Comparison of ENCODE assay signal across 8 cellular contexts in genomic region chr2:95403824-95404223, GRCh38. TPM values are rescaled to one million over a fixed set of nuclear protein-coding genes. Genes with fewer than 3 reads are reported as not detected.
A peak's percentile ranks its signal among the peaks of the same experiment; 100 is the strongest.
DNase-seq lines count a peak whose midpoint lies in the region; ATAC-seq and TF ChIP-seq lines count a peak whose summit lies in the region.
"Not testable (repeated sequence)": the region's sequence is repeated elsewhere in the genome, so short reads cannot be mapped to it uniquely, and the experiment has no call there.

No MANE protein-coding gene starts in this region.

- H4K20me1 ChIP-seq in SK-N-SH (ENCODE audit: insufficient read depth) = not testable (repeated sequence)

- not testable (repeated sequence) for H3K27me3 Mint-ChIP-seq in CD4-positive, alpha-beta T cell; IgD-negative memory B cell; activated T-helper 17 cell treated with anti-CD3 and anti-CD28 coated beads, Interleukin-2, amount 50 U/mL, for 72 hours; nephron progenitor cell (ENCODE audit: low read depth, poor library complexity)

- not testable (repeated sequence) for H3K36me3 ChIP-seq in SK-N-SH (replicated peaks in 1 of 2; ENCODE audit: control insufficient read depth in 1 of 2, insufficient read depth in 2 of 2, low read length in 1 of 2); iPS-15b (ENCODE audit: control insufficient read depth, insufficient read depth, low read length)
- H3K36me3 ChIP-seq in stomach = peaks cover 0 to 21% (median 18%) of the 10 kb centered on the region in 4 donors

- TF ChIP-seq POLR2A in stomach (IDR thresholded peaks at IDR 0.05) = not testable (repeated sequence)

- peaks cover 27% of the 10 kb centered on the region for H3K4me1 Mint-ChIP-seq in CD4-positive, alpha-beta T cell (ENCODE audit: low read depth)
- H3K4me1 Mint-ChIP-seq in IgD-negative memory B cell = peaks cover 11 to 17% (median 13%) of the 10 kb centered on the region in 3 donors
- not testable (repeated sequence) for H3K4me1 Mint-ChIP-seq in activated T-helper 17 cell treated with anti-CD3 and anti-CD28 coated beads, Interleukin-2, amount 50 U/mL, for 72 hours
- H3K4me1 Mint-ChIP-seq in nephron progenitor cell = peaks cover 27% of the 10 kb centered on the region

- not testable (repeated sequence) for H3F3A ChIP-seq in SK-N-SH (replicated peaks; ENCODE audit: insufficient read depth)

- H3K4me3 ChIP-seq in SK-N-SH (ENCODE audit: low read depth in 2 of 2, low read length in 1 of 2) (peak overlapping the region; percentile 93 to 99; a peak in 3 of 4 replicates), coronary artery (peak overlapping the region; percentile 86), iPS-15b (ENCODE audit: low read depth, low read length) (peak overlapping the region; percentile 93), stomach (peak overlapping the region in 3 of 4 donors; percentile 91 to 94 (median 93))

- H3K27ac ChIP-seq in CD4-positive, alpha-beta T cell (ENCODE audit: low read depth, low read length); SK-N-SH (ENCODE audit: low read depth in 2 of 2, low read length in 1 of 2); coronary artery; stomach: not testable (repeated sequence)

- peak overlapping the region; percentile 99 for H3K4me3 Mint-ChIP-seq in CD4-positive, alpha-beta T cell
- H3K4me3 Mint-ChIP-seq in IgD-negative memory B cell (peak overlapping the region; percentile 97 to 99 (median 99)), nephron progenitor cell (peak overlapping the region; percentile 96)
- peak overlapping the region; percentile 97 for H3K4me3 Mint-ChIP-seq in activated T-helper 17 cell treated with anti-CD3 and anti-CD28 coated beads, Interleukin-2, amount 50 U/mL, for 72 hours

- intact Hi-C loops in CD4-positive, alpha-beta T cell (cut with DNase I, micrococcal nuclease) = loop anchor here (1.0 to 5.0 kb wide), 2 partner anchors 197 to 239 kb away; partner anchors contain the start of genes ZNF2 (in 1 of the 2) and ZNF892 (in 1 of the 2)
- intact Hi-C loops in stomach (cut with DNase I; ENCODE audit: low total_unique reads) = not testable (repeated sequence)

- not testable (repeated sequence) for ATAC-seq in CD4-positive, alpha-beta T cell (ENCODE audit: poor library complexity); activated T-helper 17 cell treated with anti-CD3 and anti-CD28 coated beads, Interleukin-2, amount 50 U/mL, for 72 hours (replicated peaks)

- H3K9me3 Mint-ChIP-seq in CD4-positive, alpha-beta T cell; IgD-negative memory B cell; activated T-helper 17 cell treated with anti-CD3 and anti-CD28 coated beads, Interleukin-2, amount 50 U/mL, for 72 hours: not testable (repeated sequence)
- H3K9me3 Mint-ChIP-seq in nephron progenitor cell = peaks cover 14% of the 10 kb centered on the region

- peak overlapping the region; percentile 90 for H3K4me2 ChIP-seq in SK-N-SH

- TF ChIP-seq CTCF in CD4-positive, alpha-beta T cell (IDR thresholded peaks at IDR 0.05); SK-N-SH (IDR thresholded peaks at IDR 0.05); coronary artery (IDR thresholded peaks at IDR 0.05); nephron progenitor cell (IDR thresholded peaks at IDR 0.05); stomach (IDR thresholded peaks at IDR 0.05): not testable (repeated sequence)

- not testable (repeated sequence) for H2AFZ ChIP-seq in SK-N-SH (ENCODE audit: low read depth)

- not testable (repeated sequence) for H3K27me3 ChIP-seq in CD4-positive, alpha-beta T cell (ENCODE audit: control insufficient read depth, insufficient read depth, low read length); SK-N-SH (ENCODE audit: insufficient read depth); iPS-15b (ENCODE audit: control insufficient read depth, insufficient read depth, low read length); stomach

- not testable (repeated sequence) for H3K9me3 ChIP-seq in CD4-positive, alpha-beta T cell (ENCODE audit: control insufficient read depth, low read length); SK-N-SH; iPS-15b (ENCODE audit: control insufficient read depth, insufficient read depth, low read length); stomach

- TF ChIP-seq EP300 in SK-N-SH (IDR thresholded peaks at IDR 0.05; ENCODE audit: borderline replicate concordance in 1 of 2, low read depth in 1 of 2, low read length in 1 of 2); stomach (IDR thresholded peaks at IDR 0.05): not testable (repeated sequence)

- H3K27ac Mint-ChIP-seq in CD4-positive, alpha-beta T cell; IgD-negative memory B cell; nephron progenitor cell: not testable (repeated sequence)
- peak overlapping the region; percentile 96 for H3K27ac Mint-ChIP-seq in activated T-helper 17 cell treated with anti-CD3 and anti-CD28 coated beads, Interleukin-2, amount 50 U/mL, for 72 hours

- not testable (repeated sequence) for DNase-seq in CD4-positive, alpha-beta T cell; SK-N-SH; nephron progenitor cell; stomach
- DNase-seq in coronary artery (ENCODE audit: low spot score) = peak; percentile 55

- H3K9ac ChIP-seq in SK-N-SH = peak overlapping the region; percentile 92
- not testable (repeated sequence) for H3K9ac ChIP-seq in iPS-15b (ENCODE audit: low read depth, low read length)

- POLR2A ChIA-PET in CD4-positive, alpha-beta T cell (lab: Charles Lee) = interaction anchor here (1.9 to 2.1 kb wide), 2 partner anchors 239 to 244 kb away, joined by 7 to 8 read pairs; partner anchors contain the start of genes ZNF2 and ZNF514
- POLR2A ChIA-PET in SK-N-SH (lab: Yijun Ruan, JAX) = not testable (repeated sequence)

- not testable (repeated sequence) for H3K9me2 ChIP-seq in SK-N-SH

- peaks cover 23% of the 10 kb centered on the region for H3K36me3 Mint-ChIP-seq in CD4-positive, alpha-beta T cell (ENCODE audit: low read depth)
- H3K36me3 Mint-ChIP-seq in IgD-negative memory B cell = not testable (repeated sequence)
- H3K36me3 Mint-ChIP-seq in activated T-helper 17 cell treated with anti-CD3 and anti-CD28 coated beads, Interleukin-2, amount 50 U/mL, for 72 hours (ENCODE audit: low read depth) = peaks cover 18% of the 10 kb centered on the region
- H3K36me3 Mint-ChIP-seq in nephron progenitor cell (ENCODE audit: low read depth) = peaks cover 24% of the 10 kb centered on the region

- H3K4me1 ChIP-seq in SK-N-SH (ENCODE audit: control insufficient read depth in 1 of 2, insufficient read depth in 2 of 2, low read depth in 1 of 2, low read length in 1 of 2) (peaks cover 6 to 18% of the 10 kb centered on the region in 2 experiments; a peak in 2 of 4 replicates), stomach (peaks cover 18 to 34% (median 28%) of the 10 kb centered on the region in 4 donors)
- H3K4me1 ChIP-seq in iPS-15b (ENCODE audit: control insufficient read depth, insufficient read depth, low read length) = not testable (repeated sequence)

- not testable (repeated sequence) for TF ChIP-seq RAD21 in SK-N-SH (IDR thresholded peaks at IDR 0.05; ENCODE audit: low read length)

- H3K79me2 ChIP-seq in SK-N-SH (ENCODE audit: insufficient read depth) = peaks cover 40% of the 10 kb centered on the region

- 73% methylated on average over 5 of the region's 5 CpGs for WGBS in SK-N-SH (ENCODE audit: low lambda C conversion rate)
- WGBS in stomach, 5 donors = 76 to 86% (median 81%) methylated on average over 5 of the region's 5 CpGs

- CTCF ChIA-PET in CD4-positive, alpha-beta T cell (lab: Charles Lee) = not testable (repeated sequence)
- CTCF ChIA-PET in SK-N-SH (lab: Yijun Ruan, JAX) = interaction anchor here (1.1 to 2.8 kb wide), 3 partner anchors 11 to 58 kb away, joined by 3 to 27 read pairs (median 9); no protein-coding TSS in a partner anchor

RNA-seq across cellular contexts. Expression of gene FAHD2A, which starts 1.3 kb away (rescaled TPM):
- 10 to 100 TPM; 26.5 to 27.5 TPM for total RNA-seq in CD4-positive, alpha-beta T cell
- 11.9 TPM for polyA plus RNA-seq in IgD-negative memory B cell
- polyA plus RNA-seq in SK-N-SH (2012; rRNA removed) = 40.5 and 48.2 TPM in 2 replicates
- 23.7 and 31.1 TPM in 2 replicates for polyA plus RNA-seq in SK-N-SH (2012; cell fraction: cytosol; rRNA removed)
- polyA plus RNA-seq in SK-N-SH (2012; cell fraction: nucleus; rRNA removed) = 109 and 128 TPM in 2 replicates
- total RNA-seq in activated T-helper 17 cell treated with anti-CD3 and anti-CD28 coated beads, Interleukin-2, amount 50 U/mL, for 72 hours = 10 to 100 TPM; 19.1 to 19.2 TPM
- 10 to 100 TPM; 11.7 to 40.7 (median 14.3) TPM for total RNA-seq in stomach
- 10 to 100 TPM; 26.2 to 31.1 (median 26.6) TPM for polyA plus RNA-seq in stomach
